Comparison of ENCODE assay signal across 9 cellular contexts in the genomic region with DNA sequence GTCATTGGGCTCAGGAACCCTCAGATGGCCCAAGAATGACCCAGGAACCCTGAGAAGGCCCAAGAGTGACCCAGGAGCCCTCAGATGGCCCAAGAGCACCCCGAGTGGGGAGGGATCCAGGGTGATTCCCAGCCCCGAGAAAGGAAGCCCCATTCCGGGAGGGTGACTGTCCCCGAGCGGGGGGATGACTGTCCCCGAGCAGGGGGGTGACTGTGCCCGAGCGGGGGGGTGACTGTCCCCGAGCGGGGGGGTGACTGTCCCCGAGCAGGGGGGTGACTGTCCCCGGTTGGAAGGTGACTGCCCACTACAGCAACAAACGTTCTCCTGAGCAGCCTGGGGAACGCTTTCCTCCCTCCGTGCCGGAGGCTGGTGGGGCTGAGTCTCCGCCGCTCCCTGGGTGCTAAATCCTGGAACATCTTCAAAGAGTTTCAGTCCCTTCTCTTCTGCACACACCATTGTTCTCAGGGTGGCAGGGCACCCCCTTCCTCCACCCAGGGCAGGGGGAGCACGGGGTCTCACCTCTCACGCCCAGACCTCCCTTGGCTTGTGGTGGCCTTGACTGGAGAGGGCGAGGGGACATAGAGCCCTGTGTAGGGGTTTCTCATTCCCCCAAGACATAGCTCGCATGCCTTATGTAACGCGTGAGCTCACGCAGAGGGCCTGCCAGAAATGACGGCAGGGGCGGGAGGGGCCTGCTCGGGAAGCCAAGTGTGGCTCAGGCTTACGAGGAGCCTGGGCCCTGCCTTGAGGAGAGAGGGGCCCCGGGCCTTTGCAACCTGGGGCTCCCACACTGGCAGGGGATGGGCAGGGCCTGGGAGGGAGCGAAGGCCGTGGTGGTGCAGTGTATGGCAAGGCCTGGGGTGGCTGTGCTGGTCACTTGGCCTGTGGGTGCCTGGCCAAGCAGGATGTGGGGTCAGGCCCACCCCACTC. TPM values are rescaled to one million over a fixed set of nuclear protein-coding genes. Genes with fewer than 3 reads are reported as not detected.
DNase-seq lines count a peak whose midpoint lies in the region; ATAC-seq and TF ChIP-seq lines count a peak whose summit lies in the region.
"Had no signal": no experiment of that assay in that cellular context is flagged by ENCODE, and none has a peak within 500 bp of the region (broad histone marks: within the 10 kb centered on the region; RNA-seq: fewer than 3 reads in every experiment).

No MANE protein-coding gene starts in this region.

- H3K27me3 ChIP-seq in neural progenitor cell, result no peaks in the 10 kb centered on the region

- H4K20me1 ChIP-seq in neural progenitor cell (ENCODE audit: low read depth), result no peaks in the 10 kb centered on the region

- no peak overlapping the region for H3K4me2 ChIP-seq in neural progenitor cell

- TF ChIP-seq CTCF in neural progenitor cell (IDR thresholded peaks at IDR 0.05), result no peak

- no peak overlapping the region for H3K4me3 Mint-ChIP-seq in activated CD4-positive, alpha-beta T cell treated with anti-CD3 and anti-CD28 coated beads, Interleukin-2, amount 10 ng/mL, durations not matched to agents 7 days and 5 days
- H3K4me3 Mint-ChIP-seq in activated CD4-positive, alpha-beta T cell treated with anti-CD3 and anti-CD28 coated beads, Interleukin-2, amount 10 ng/mL, durations not matched to agents 24 days and 14 days, result no peak overlapping the region
- H3K4me3 Mint-ChIP-seq in neural progenitor cell, result no peak overlapping the region

- H3K36me3 Mint-ChIP-seq in activated CD4-positive, alpha-beta T cell treated with anti-CD3 and anti-CD28 coated beads, Interleukin-2, amount 10 ng/mL, durations not matched to agents 7 days and 5 days (ENCODE audit: low read depth), result no peaks in the 10 kb centered on the region
- H3K36me3 Mint-ChIP-seq in activated CD4-positive, alpha-beta T cell treated with anti-CD3 and anti-CD28 coated beads, Interleukin-2, amount 10 ng/mL, durations not matched to agents 24 days and 14 days (ENCODE audit: low read depth), result peaks cover 1% of the 10 kb centered on the region
- H3K36me3 Mint-ChIP-seq in neural progenitor cell, result no peaks in the 10 kb centered on the region

- peaks cover 4% of the 10 kb centered on the region for H3K9me3 Mint-ChIP-seq in activated CD4-positive, alpha-beta T cell treated with anti-CD3 and anti-CD28 coated beads, Interleukin-2, amount 10 ng/mL, durations not matched to agents 7 days and 5 days
- H3K9me3 Mint-ChIP-seq in activated CD4-positive, alpha-beta T cell treated with anti-CD3 and anti-CD28 coated beads, Interleukin-2, amount 10 ng/mL, durations not matched to agents 24 days and 14 days, result peaks cover 3% of the 10 kb centered on the region
- H3K9me3 Mint-ChIP-seq in neural progenitor cell, result no peaks in the 10 kb centered on the region

- POLR2A ChIA-PET in activated CD4-positive, alpha-beta T cell treated with anti-CD3 and anti-CD28 coated beads, Interleukin-2, amount 10 ng/mL, durations not matched to agents 7 days and 5 days (lab: Charles Lee), result no interaction called here

- no peak overlapping the region for H3K9ac ChIP-seq in neural progenitor cell

- ATAC-seq in GM21390 (IDR thresholded peaks at IDR 0.05; ENCODE audit: unreplicated experiment), result no peak

- peaks cover 16% of the 10 kb centered on the region for H3F3A ChIP-seq in neural progenitor cell (ENCODE audit: low read depth)

- peaks cover 25% of the 10 kb centered on the region for H3K4me1 ChIP-seq in neural progenitor cell

- no peak overlapping the region for H3K4me3 ChIP-seq in neural progenitor cell

- H2AFZ ChIP-seq in neural progenitor cell (replicated peaks), result no peak overlapping the region

- H3K4me1 Mint-ChIP-seq in activated CD4-positive, alpha-beta T cell treated with anti-CD3 and anti-CD28 coated beads, Interleukin-2, amount 10 ng/mL, durations not matched to agents 7 days and 5 days, result peaks cover 6% of the 10 kb centered on the region
- H3K4me1 Mint-ChIP-seq in activated CD4-positive, alpha-beta T cell treated with anti-CD3 and anti-CD28 coated beads, Interleukin-2, amount 10 ng/mL, durations not matched to agents 24 days and 14 days, result peaks cover 5% of the 10 kb centered on the region
- peaks cover 25% of the 10 kb centered on the region for H3K4me1 Mint-ChIP-seq in neural progenitor cell

- no peaks in the 10 kb centered on the region for H3K9me3 ChIP-seq in neural progenitor cell (ENCODE audit: low read depth)

- no peaks in the 10 kb centered on the region for H3K79me2 ChIP-seq in neural progenitor cell (ENCODE audit: low read depth)

- H3K27ac Mint-ChIP-seq in activated CD4-positive, alpha-beta T cell treated with anti-CD3 and anti-CD28 coated beads, Interleukin-2, amount 10 ng/mL, durations not matched to agents 7 days and 5 days, result peak overlapping the region; percentile 36
- H3K27ac Mint-ChIP-seq in activated CD4-positive, alpha-beta T cell treated with anti-CD3 and anti-CD28 coated beads, Interleukin-2, amount 10 ng/mL, durations not matched to agents 24 days and 14 days, result no peak overlapping the region
- H3K27ac Mint-ChIP-seq in neural progenitor cell, result peak overlapping the region; percentile 92

- H3K27ac ChIP-seq in neural progenitor cell, result no peak overlapping the region

- intact Hi-C loops in activated CD4-positive, alpha-beta T cell treated with anti-CD3 and anti-CD28 coated beads, Interleukin-2, amount 10 ng/mL, durations not matched to agents 24 days and 14 days (cut with micrococcal nuclease), result no loop called here

- CTCF ChIA-PET in activated CD4-positive, alpha-beta T cell treated with anti-CD3 and anti-CD28 coated beads, Interleukin-2, amount 10 ng/mL, durations not matched to agents 7 days and 5 days (lab: Charles Lee), result no interaction called here

- H3K27me3 Mint-ChIP-seq in activated CD4-positive, alpha-beta T cell treated with anti-CD3 and anti-CD28 coated beads, Interleukin-2, amount 10 ng/mL, durations not matched to agents 7 days and 5 days, result peaks cover 7% of the 10 kb centered on the region
- H3K27me3 Mint-ChIP-seq in activated CD4-positive, alpha-beta T cell treated with anti-CD3 and anti-CD28 coated beads, Interleukin-2, amount 10 ng/mL, durations not matched to agents 24 days and 14 days, result peaks cover 7% of the 10 kb centered on the region
- H3K27me3 Mint-ChIP-seq in neural progenitor cell (ENCODE audit: insufficient read depth, low read depth), result peaks cover 5% of the 10 kb centered on the region

- no peaks in the 10 kb centered on the region for H3K36me3 ChIP-seq in neural progenitor cell

- no peak for DNase-seq in activated CD4-positive, alpha-beta T cell treated with anti-CD3 and anti-CD28 coated beads, Interleukin-2, amount 10 ng/mL, durations not matched to agents 7 days and 5 days
- DNase-seq in activated CD4-positive, alpha-beta T cell treated with anti-CD3 and anti-CD28 coated beads, Interleukin-2, amount 10 ng/mL, durations not matched to agents 24 days and 14 days, result no peak
- peak; percentile 77 for DNase-seq in fibroblast of the conjunctiva (ENCODE audit: low read depth)
- no peak for DNase-seq in neural progenitor cell (ENCODE audit: low spot score)
- DNase-seq in NCI-H345 (lab: John Stamatoyannopoulos, UW), result no peak
- DNase-seq in NCI-H1930 (lab: John Stamatoyannopoulos, UW), result no peak
- no peak for DNase-seq in NCI-H1092 (lab: John Stamatoyannopoulos, UW)
- DNase-seq: 8988T had no signal

RNA-seq across cellular contexts. Expression of a gene that starts 14.3 kb away (rescaled TPM):
- 10 to 100 TPM; 60.7 to 62.0 TPM for total RNA-seq in activated CD4-positive, alpha-beta T cell treated with anti-CD3 and anti-CD28 coated beads, Interleukin-2, amount 10 ng/mL, durations not matched to agents 7 days and 5 days
- 40.7 and 41.1 TPM in 2 replicates for total RNA-seq in activated CD4-positive, alpha-beta T cell treated with anti-CD3 and anti-CD28 coated beads, Interleukin-2, amount 10 ng/mL, durations not matched to agents 24 days and 14 days
- 7.4 and 15.7 TPM in 2 replicates for total RNA-seq in neural progenitor cell (ENCODE audit: low replicate concordance)

RNA-seq across cellular contexts. Expression of a gene that starts 19.3 kb away (rescaled TPM):
- total RNA-seq in activated CD4-positive, alpha-beta T cell treated with anti-CD3 and anti-CD28 coated beads, Interleukin-2, amount 10 ng/mL, durations not matched to agents 7 days and 5 days, result 10 to 100 TPM; 61.3 to 66.2 TPM
- 55.8 and 60.3 TPM in 2 replicates for total RNA-seq in activated CD4-positive, alpha-beta T cell treated with anti-CD3 and anti-CD28 coated beads, Interleukin-2, amount 10 ng/mL, durations not matched to agents 24 days and 14 days
- total RNA-seq in neural progenitor cell (ENCODE audit: low replicate concordance), result 11.3 and 68.2 TPM in 2 replicates
